In the genomic region with DNA sequence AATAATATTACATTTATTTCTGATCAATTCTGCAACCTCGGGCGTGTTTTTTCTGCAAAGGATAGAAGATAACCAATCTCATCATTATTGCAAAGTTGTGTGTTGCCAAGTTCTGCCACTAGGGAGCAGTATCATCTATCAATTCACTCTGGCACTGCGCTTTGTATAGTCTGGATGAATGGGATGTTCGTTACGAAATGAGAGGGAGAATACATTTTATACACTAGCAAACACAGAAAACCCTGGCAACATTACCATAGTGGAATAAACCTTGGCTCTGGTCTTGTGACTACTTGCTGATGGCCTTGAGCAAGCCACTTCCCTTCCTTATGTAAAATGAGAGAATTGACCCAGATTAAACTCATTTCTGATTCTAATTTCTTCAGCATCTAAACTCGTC, we compare ENCODE assay signal across 8 cellular contexts.
A peak's percentile ranks its signal among the peaks of the same experiment; 100 is the strongest.
DNase-seq lines count a peak whose midpoint lies in the region; ATAC-seq and TF ChIP-seq lines count a peak whose summit lies in the region.

No MANE protein-coding gene starts in this region.

- ATAC-seq in HG03045 (IDR thresholded peaks at IDR 0.05; ENCODE audit: unreplicated experiment) = no peak

- no peaks in the 10 kb centered on the region for H4K20me1 ChIP-seq in hepatocyte (ENCODE audit: insufficient read depth, poor library complexity, severe bottlenecking)
- H4K20me1 ChIP-seq in smooth muscle cell (ENCODE audit: low read depth) = no peaks in the 10 kb centered on the region

- no peak overlapping the region for H3K4me3 ChIP-seq in H7 (ENCODE audit: insufficient read depth, low read depth, low read length)
- H3K4me3 ChIP-seq in MG63 = no peak overlapping the region
- no peak overlapping the region for H3K4me3 ChIP-seq in hepatocyte
- H3K4me3 ChIP-seq in smooth muscle cell = no peak overlapping the region

- no peak overlapping the region for H3K9ac ChIP-seq in smooth muscle cell (ENCODE audit: low read depth)

- CTCF ChIA-PET in GM10248 (lab: Yijun Ruan, JAX) = interaction anchor here (0.9 to 10.2 kb wide), 17 partner anchors 9 to 1172 kb away, joined by 3 to 74 read pairs (median 4); no protein-coding TSS in a partner anchor

- peak; percentile 37 for DNase-seq in GM10248 (ENCODE audit: extremely low spot score)
- peak; percentile 50 for DNase-seq in H7
- peak; percentile 2 for DNase-seq in MG63
- peak; percentile 30 for DNase-seq in SK-N-DZ (ENCODE audit: low spot score)
- DNase-seq in astrocyte of the hippocampus (ENCODE audit: low read depth, low spot score) = peak; percentile 76
- peak; percentile 80 for DNase-seq in hepatocyte (ENCODE audit: low spot score)
- peak; percentile 2 for DNase-seq in smooth muscle cell (lab: John Stamatoyannopoulos, UW; ENCODE audit: unreplicated experiment)

- POLR2A ChIA-PET in GM10248 (lab: Yijun Ruan, JAX) = no interaction called here

- no peaks in the 10 kb centered on the region for H3K79me2 ChIP-seq in hepatocyte
- no peaks in the 10 kb centered on the region for H3K79me2 ChIP-seq in smooth muscle cell (ENCODE audit: low read depth)

- 9% methylated on average over 6 of the region's 6 CpGs for WGBS in hepatocyte (ENCODE audit: low lambda C conversion rate, missing lambda C conversion rate)
- 18% methylated on average over 6 of the region's 6 CpGs for WGBS in smooth muscle cell (ENCODE audit: low lambda C conversion rate)

- no peaks in the 10 kb centered on the region for H3K9me2 ChIP-seq in hepatocyte (replicated peaks; ENCODE audit: insufficient read depth)

- peak; percentile 80 for TF ChIP-seq CTCF in GM10248 (IDR thresholded peaks at IDR 0.05; ENCODE audit: control extremely low read depth, extremely low read depth, low read depth, missing control alignments)
- TF ChIP-seq CTCF in hepatocyte (IDR thresholded peaks at IDR 0.05; ENCODE audit: poor library complexity) = peak; percentile 89
- TF ChIP-seq CTCF in smooth muscle cell (IDR thresholded peaks at IDR 0.05; ENCODE audit: borderline replicate concordance, insufficient read depth, poor library complexity, severe bottlenecking) = peak; percentile 90

- no peak overlapping the region for H3K4me2 ChIP-seq in hepatocyte
- no peak overlapping the region for H3K4me2 ChIP-seq in smooth muscle cell

- H2AFZ ChIP-seq in hepatocyte (no peak overlapping the region), smooth muscle cell (ENCODE audit: low read depth) (no peak overlapping the region)

- no peaks in the 10 kb centered on the region for H3K4me1 ChIP-seq in hepatocyte (ENCODE audit: insufficient read depth)
- no peaks in the 10 kb centered on the region for H3K4me1 ChIP-seq in smooth muscle cell (ENCODE audit: low read depth)

- no peaks in the 10 kb centered on the region for H3F3A ChIP-seq in smooth muscle cell (ENCODE audit: low read depth)

- H3K27ac ChIP-seq in hepatocyte (no peak overlapping the region), smooth muscle cell (ENCODE audit: low read depth) (no peak overlapping the region)

- no peaks in the 10 kb centered on the region for H3K27me3 ChIP-seq in H7 (ENCODE audit: control insufficient read depth, insufficient read depth, low read length)
- no peaks in the 10 kb centered on the region for H3K27me3 ChIP-seq in MG63
- no peaks in the 10 kb centered on the region for H3K27me3 ChIP-seq in hepatocyte
- no peaks in the 10 kb centered on the region for H3K27me3 ChIP-seq in smooth muscle cell (ENCODE audit: low read depth)

- H3K36me3 ChIP-seq in H7 (replicated peaks; ENCODE audit: control insufficient read depth, insufficient read depth, low read length) (no peaks in the 10 kb centered on the region), MG63 (no peaks in the 10 kb centered on the region), hepatocyte (replicated peaks; ENCODE audit: insufficient read depth, low read depth) (no peaks in the 10 kb centered on the region), smooth muscle cell (ENCODE audit: low read depth) (no peaks in the 10 kb centered on the region)

- H3K9me3 ChIP-seq in MG63 (no peaks in the 10 kb centered on the region), hepatocyte (ENCODE audit: low read depth) (no peaks in the 10 kb centered on the region), smooth muscle cell (replicated peaks; ENCODE audit: low read depth) (no peaks in the 10 kb centered on the region)

Comparison
In these comparisons a context has a peak if more than half of its experiments do, and no peak if none do; other contexts are left out.
1. DNase-seq: peak in every context shown above with its lines; median percentile 80 in hepatocyte; 76 in astrocyte of the hippocampus; 50 in H7; 37 in GM10248; 30 in SK-N-DZ; 2 in MG63; 2 in smooth muscle cell.